ENCODE assay signal across 11 cellular contexts in the genomic region with DNA sequence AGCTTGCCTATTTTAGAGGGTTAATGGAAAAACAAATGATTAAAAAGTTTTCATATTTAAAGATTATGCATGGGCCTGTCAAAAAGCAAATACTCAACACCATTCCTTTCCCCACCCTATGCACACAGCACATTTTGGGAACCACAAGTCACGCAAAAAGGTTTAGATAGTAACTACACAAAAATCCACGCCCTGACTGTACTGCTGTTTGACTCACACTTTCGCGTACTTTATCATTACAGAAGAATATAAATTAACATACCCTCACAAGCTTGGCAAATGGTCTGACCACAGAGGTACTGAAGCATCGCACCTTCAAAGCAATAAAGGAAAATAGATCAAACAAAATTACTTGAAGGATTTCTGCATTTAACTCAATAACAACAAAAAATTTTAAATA. TPM values are rescaled to one million over a fixed set of nuclear protein-coding genes. Genes with fewer than 3 reads are reported as not detected.
DNase-seq lines count a peak whose midpoint lies in the region; ATAC-seq and TF ChIP-seq lines count a peak whose summit lies in the region.
"Had no signal": no experiment of that assay in that cellular context is flagged by ENCODE, and none has a peak within 500 bp of the region (broad histone marks: within the 10 kb centered on the region; RNA-seq: fewer than 3 reads in every experiment).

No MANE protein-coding gene starts in this region.

- no peaks in the 10 kb centered on the region for H3K9me3 Mint-ChIP-seq in activated naive CD8-positive, alpha-beta T cell treated with anti-CD3 and anti-CD28 coated beads, Interleukin-2, amount 10 ng/mL, durations not matched to agents 7 days and 5 days

- H3K27ac ChIP-seq in HCT116 (ENCODE audit: low read depth, low read length) (no peak overlapping the region), muscle layer of duodenum (ENCODE audit: low read length) (peak overlapping the region; percentile 94)

- no TSS peak for BruUV-seq in HCT116 (replicated peaks; lab: Mats Ljungman, UMichigan)

- H3K36me3 ChIP-seq in BE2C (peaks cover 30% of the 10 kb centered on the region), HCT116 (ENCODE audit: control insufficient read depth in 1 of 2, insufficient read depth in 2 of 2, low read length in 2 of 2) (peaks cover 38 to 39% of the 10 kb centered on the region in 2 experiments), muscle layer of duodenum (ENCODE audit: control insufficient read depth in 1 of 2, insufficient read depth in 2 of 2, low read length in 2 of 2) (peaks cover 18 to 25% of the 10 kb centered on the region in 2 donors)

- intact Hi-C loops in HCT116 (cut with micrococcal nuclease): no loop called here

- H3K4me1 ChIP-seq in BE2C (no peaks in the 10 kb centered on the region), HCT116 (ENCODE audit: control insufficient read depth in 1 of 2, insufficient read depth in 2 of 2, low read length in 2 of 2) (peaks cover 8 to 16% of the 10 kb centered on the region in 2 experiments; a peak in 3 of 4 replicates), muscle layer of duodenum (ENCODE audit: control insufficient read depth in 1 of 2, insufficient read depth in 2 of 2, low read length in 2 of 2) (peaks cover 7 to 23% of the 10 kb centered on the region in 2 donors)

- DNase-seq in BE2C (no peak), HCT116 (ENCODE audit: low read depth, low spot score) (no peak), NCI-H187 (lab: John Stamatoyannopoulos, UW) (no peak), HCEC 1CT (no peak), NCI-H128 (lab: John Stamatoyannopoulos, UW; ENCODE audit: unreplicated experiment) (no peak)
- DNase-seq in activated naive CD8-positive, alpha-beta T cell treated with anti-CD3 and anti-CD28 coated beads, Interleukin-2, amount 10 ng/mL, durations not matched to agents 7 days and 5 days: no peak
- DNase-seq: central memory CD4-positive, alpha-beta T cell; NCI-H1930; stimulated activated CD4-positive, alpha-beta T cell treated with anti-CD3 and anti-CD28 coated beads, Interleukin-4, amount 100 ng/mL, for 24 hours had no signal

- H3K9me3 ChIP-seq in BE2C (no peaks in the 10 kb centered on the region), HCT116 (ENCODE audit: control insufficient read depth in 1 of 2, insufficient read depth in 1 of 2, low read depth in 1 of 2, low read length in 2 of 2) (no peaks in the 10 kb centered on the region), muscle layer of duodenum (ENCODE audit: control insufficient read depth in 1 of 2, low read length in 2 of 2) (no peaks in the 10 kb centered on the region)

- H3K9me2 ChIP-seq in HCT116 (ENCODE audit: insufficient read depth): no peaks in the 10 kb centered on the region

- H4K20me1 ChIP-seq in HCT116 (ENCODE audit: insufficient read depth): no peaks in the 10 kb centered on the region

- no peak for ATAC-seq in HCT116
- ATAC-seq in activated naive CD8-positive, alpha-beta T cell treated with anti-CD3 and anti-CD28 coated beads, Interleukin-2, amount 10 ng/mL, durations not matched to agents 7 days and 5 days (ENCODE audit: low read depth): no peak
- no peak for ATAC-seq in GM19452 (IDR thresholded peaks at IDR 0.05; ENCODE audit: unreplicated experiment)

- no peak for TF ChIP-seq POLR2A in HCT116 (IDR thresholded peaks at IDR 0.05; ENCODE audit: borderline replicate concordance, extremely low read depth, insufficient read depth, insufficient read length)

- CTCF ChIA-PET in HCT116 (lab: Charles Lee): interaction anchor here (1.4 kb wide), 1 partner anchor 434 kb away, joined by 4 read pairs; no protein-coding TSS in a partner anchor

- TF ChIP-seq RAD21 in HCT116 (IDR thresholded peaks at IDR 0.05; ENCODE audit: low read depth): no peak

- H3K27me3 Mint-ChIP-seq in activated naive CD8-positive, alpha-beta T cell treated with anti-CD3 and anti-CD28 coated beads, Interleukin-2, amount 10 ng/mL, durations not matched to agents 7 days and 5 days: no peaks in the 10 kb centered on the region

- peaks cover 32% of the 10 kb centered on the region for H3K4me1 Mint-ChIP-seq in activated naive CD8-positive, alpha-beta T cell treated with anti-CD3 and anti-CD28 coated beads, Interleukin-2, amount 10 ng/mL, durations not matched to agents 7 days and 5 days

- no peak overlapping the region for H2AFZ ChIP-seq in HCT116 (ENCODE audit: low read depth, low read length, poor library complexity, severe bottlenecking)

- POLR2A ChIA-PET in HCT116 (lab: Charles Lee): no interaction called here
- POLR2A ChIA-PET in activated naive CD8-positive, alpha-beta T cell treated with anti-CD3 and anti-CD28 coated beads, Interleukin-2, amount 10 ng/mL, durations not matched to agents 7 days and 5 days (lab: Charles Lee): no interaction called here

- H3K79me2 ChIP-seq in HCT116 (ENCODE audit: insufficient read depth, low read length): peaks cover 60% of the 10 kb centered on the region

- H3K27ac Mint-ChIP-seq in activated naive CD8-positive, alpha-beta T cell treated with anti-CD3 and anti-CD28 coated beads, Interleukin-2, amount 10 ng/mL, durations not matched to agents 7 days and 5 days: peak overlapping the region; percentile 44

- RAD21 ChIA-PET in HCT116 (lab: Charles Lee; ENCODE audit: low non-redundant PET in 1 of 2, low total read pairs in 2 of 2, uncharacterized antibody in 2 of 2, unreplicated experiment in 2 of 2): no interaction called here

- H3K4me3 Mint-ChIP-seq in activated naive CD8-positive, alpha-beta T cell treated with anti-CD3 and anti-CD28 coated beads, Interleukin-2, amount 10 ng/mL, durations not matched to agents 7 days and 5 days: peak overlapping the region; percentile 91

- H3K9ac ChIP-seq in HCT116 (ENCODE audit: low read length): peak overlapping the region; percentile 98; the same call in 1 of the 2 replicates

- TF ChIP-seq CTCF in BE2C (IDR thresholded peaks at IDR 0.05; ENCODE audit: low read depth, low read length) (no peak), HCT116 (IDR thresholded peaks at IDR 0.05 in 2 of 3, conservative IDR thresholded peaks at IDR 0.05 in 1 of 3; ENCODE audit: borderline replicate concordance in 1 of 3, insufficient read depth in 1 of 3, low read depth in 2 of 3, low read length in 2 of 3) (no peak)

- H3K36me3 Mint-ChIP-seq in activated naive CD8-positive, alpha-beta T cell treated with anti-CD3 and anti-CD28 coated beads, Interleukin-2, amount 10 ng/mL, durations not matched to agents 7 days and 5 days: peaks cover 14% of the 10 kb centered on the region

- no peaks in the 10 kb centered on the region for H3K27me3 ChIP-seq in BE2C
- no peaks in the 10 kb centered on the region for H3K27me3 ChIP-seq in HCT116 (ENCODE audit: insufficient read depth, low read length)
- no peaks in the 10 kb centered on the region for H3K27me3 ChIP-seq in muscle layer of duodenum (ENCODE audit: low read depth, low read length)

- H3K4me2 ChIP-seq in HCT116 (ENCODE audit: low read length): peak overlapping the region; percentile 86

- H3K4me3 ChIP-seq in BE2C (ENCODE audit: low read depth, low read length) (peak overlapping the region; percentile 99), HCT116 (replicated peaks in 1 of 2; ENCODE audit: low read depth in 1 of 2, low read length in 2 of 2) (peak overlapping the region; percentile 99 to 100), muscle layer of duodenum (ENCODE audit: low read depth in 1 of 2, low read length in 2 of 2) (peak overlapping the region; percentile 98 to 99)

TF ChIP-seq in HCT116, 20 proteins besides CTCF, POLR2A, EP300 and RAD21:
- TF ChIP-seq YY1 (IDR thresholded peaks at IDR 0.05; ENCODE audit: extremely low read depth, insufficient replicate concordance, low read depth, low read length) (no peak), CBX3 (IDR thresholded peaks at IDR 0.05; ENCODE audit: low read depth) (no peak), ZNF274 (IDR thresholded peaks at IDR 0.05; ENCODE audit: low read depth, low read length) (no peak), FOSL1 (IDR thresholded peaks at IDR 0.05; ENCODE audit: low read depth) (no peak), ZFX (IDR thresholded peaks at IDR 0.05) (no peak), CEBPB (IDR thresholded peaks at IDR 0.05; ENCODE audit: low read depth) (no peak)
- TF ChIP-seq, protein P1, sequence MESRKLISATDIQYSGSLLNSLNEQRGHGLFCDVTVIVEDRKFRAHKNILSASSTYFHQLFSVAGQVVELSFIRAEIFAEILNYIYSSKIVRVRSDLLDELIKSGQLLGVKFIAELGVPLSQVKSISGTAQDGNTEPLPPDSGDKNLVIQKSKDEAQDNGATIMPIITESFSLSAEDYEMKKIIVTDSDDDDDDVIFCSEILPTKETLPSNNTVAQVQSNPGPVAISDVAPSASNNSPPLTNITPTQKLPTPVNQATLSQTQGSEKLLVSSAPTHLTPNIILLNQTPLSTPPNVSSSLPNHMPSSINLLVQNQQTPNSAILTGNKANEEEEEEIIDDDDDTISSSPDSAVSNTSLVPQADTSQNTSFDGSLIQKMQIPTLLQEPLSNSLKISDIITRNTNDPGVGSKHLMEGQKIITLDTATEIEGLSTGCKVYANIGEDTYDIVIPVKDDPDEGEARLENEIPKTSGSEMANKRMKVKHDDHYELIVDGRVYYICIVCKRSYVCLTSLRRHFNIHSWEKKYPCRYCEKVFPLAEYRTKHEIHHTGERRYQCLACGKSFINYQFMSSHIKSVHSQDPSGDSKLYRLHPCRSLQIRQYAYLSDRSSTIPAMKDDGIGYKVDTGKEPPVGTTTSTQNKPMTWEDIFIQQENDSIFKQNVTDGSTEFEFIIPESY (IDR thresholded peaks at IDR 0.05; ENCODE audit: extremely low read depth, insufficient replicate concordance, low read length): no peak

RNA-seq across cellular contexts. Expression of a gene that starts 1.4 kb away (rescaled TPM):
- 561 TPM for polyA plus RNA-seq in BE2C (2012; ENCODE audit: insufficient read depth, insufficient read length, low read depth)
- 238 TPM for total RNA-seq in HCT116 (2021; ENCODE audit: unreplicated experiment)
- 214 and 306 TPM in 2 replicates for polyA plus RNA-seq in HCT116 (2012)
- 100 to 1,000 TPM; 167 TPM for total RNA-seq in activated naive CD8-positive, alpha-beta T cell treated with anti-CD3 and anti-CD28 coated beads, Interleukin-2, amount 10 ng/mL, durations not matched to agents 7 days and 5 days
